24 cellular contexts compared by ENCODE assay signal in the genomic region with DNA sequence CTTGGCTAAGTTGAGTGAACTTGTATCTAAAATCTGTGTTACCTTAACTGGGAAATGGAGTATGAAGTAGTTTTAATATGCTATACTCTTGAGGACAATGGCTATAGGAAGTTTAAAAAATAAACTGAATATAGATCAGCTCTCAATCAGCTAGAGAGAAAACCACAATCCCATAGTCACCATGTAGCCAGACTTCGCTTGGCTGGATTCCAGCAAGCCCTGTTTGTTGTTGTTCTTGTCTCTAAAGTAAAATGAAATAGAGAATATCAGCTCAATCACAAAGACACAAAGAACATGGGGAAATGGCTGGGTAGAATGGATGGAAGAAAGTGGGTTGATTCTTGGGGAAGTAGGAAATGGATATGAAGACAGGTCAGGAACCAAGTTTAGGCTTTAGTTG.
"Had no signal": no experiment of that assay in that cellular context is flagged by ENCODE, and none has a peak within 500 bp of the region (broad histone marks: within the 10 kb centered on the region; RNA-seq: fewer than 3 reads in every experiment).

No MANE protein-coding gene starts in this region.

- H3K9me3 ChIP-seq: mucosa of descending colon, suprapubic skin, tibial artery had no signal

- ATAC-seq: activated CD4-positive, CD25-positive, alpha-beta regulatory T cell treated with anti-CD3 and anti-CD28 coated beads, Interleukin-2, amount 50 U/mL, for 24 hours; esophagus mucosa; natural killer cell treated with Interleukin-12 subunit alpha and Interleukin-12 subunit beta and Interleukin-15 and Interleukin-18, amount 100 ng/mL, for 72 hours had no signal

- H3K4me3 ChIP-seq: cardiac muscle cell, coronary artery, mucosa of descending colon, suprapubic skin, tibial artery had no signal

- H3K4me1 ChIP-seq: suprapubic skin had no signal

- DNase-seq: activated CD4-positive, alpha-beta T cell treated with anti-CD3 and anti-CD28 coated beads for 48 hours; activated CD4-positive, alpha-beta T cell treated with anti-CD3 and anti-CD28 coated beads, Interleukin-2, amount 50 U/mL, for 48 hours; activated CD8-positive, alpha-beta memory T cell treated with anti-CD3 and anti-CD28 coated beads for 24 hours; activated effector memory CD4-positive, alpha-beta T cell treated with Interleukin-2 at 50 U/mL for 16 hours; activated naive CD4-positive, alpha-beta T cell treated with Interleukin-2 at 50 U/mL for 16 hours; aorta; cerebellar nuclear complex; head of caudate nucleus; hippocampal formation; left cardiac atrium; left ventricle myocardium superior; mucosa of descending colon; posterior cingulate gyrus; stimulated activated CD4-positive, alpha-beta T cell treated with anti-CD3 and anti-CD28 coated beads, Interleukin-15, amount 100 ng/mL, for 24 hours; stimulated activated CD4-positive, alpha-beta T cell treated with anti-CD3 and anti-CD28 coated beads, Interleukin-2, amount 100 ng/mL, for 24 hours; stimulated activated naive CD4-positive, alpha-beta T cell; tibial artery; WERI-Rb-1 had no signal

- H3K27ac ChIP-seq: cardiac muscle cell, coronary artery, suprapubic skin, tibial artery, WERI-Rb-1 had no signal
